ENCODE assay signal across 14 cellular contexts in genomic region chr5:38883842-38884241, GRCh38. TPM values are rescaled to one million over a fixed set of nuclear protein-coding genes. Genes with fewer than 3 reads are reported as not detected.
DNase-seq lines count a peak whose midpoint lies in the region; ATAC-seq lines count a peak whose summit lies in the region.
"Had no signal": no experiment of that assay in that cellular context is flagged by ENCODE, and none has a peak within 500 bp of the region (broad histone marks: within the 10 kb centered on the region; RNA-seq: fewer than 3 reads in every experiment).

No MANE protein-coding gene starts in this region.

- peak; percentile 5 for DNase-seq in activated CD4-positive, alpha-beta T cell treated with anti-CD3 and anti-CD28 coated beads, Interleukin-2, amount 10 ng/mL, durations not matched to agents 24 days and 14 days
- DNase-seq in activated CD4-positive, alpha-beta T cell treated with anti-CD3 and anti-CD28 coated beads, Interleukin-2, amount 10 ng/mL, durations not matched to agents 7 days and 5 days, result no peak
- DNase-seq in SK-MEL-5 (ENCODE audit: low read depth, low spot score), result peak; percentile 95
- DNase-seq in foreskin melanocyte, result peak; percentile 83
- peak; percentile 77 for DNase-seq in pons (ENCODE audit: low spot score)
- no peak for DNase-seq in glomerular visceral epithelial cell (ENCODE audit: extremely low spot score)
- DNase-seq: Calu3; CD4-positive, alpha-beta memory T cell; DMS79 treated with DMSO at 0.1 percent for 48 hours; GF-D8; HCEC 1CT had no signal

- in situ Hi-C loops in SK-MEL-5 (cut with HindIII; ENCODE audit: low pct_unique_long_range_greater_than_20kb, low sequenced_read_pairs), result no loop called here

- H3K27ac Mint-ChIP-seq in activated CD4-positive, alpha-beta T cell treated with anti-CD3 and anti-CD28 coated beads, Interleukin-2, amount 10 ng/mL, durations not matched to agents 24 days and 14 days, result no peak overlapping the region
- no peak overlapping the region for H3K27ac Mint-ChIP-seq in activated CD4-positive, alpha-beta T cell treated with anti-CD3 and anti-CD28 coated beads, Interleukin-2, amount 10 ng/mL, durations not matched to agents 7 days and 5 days
- H3K27ac Mint-ChIP-seq: CD14-positive monocyte; CD4-positive, alpha-beta memory T cell; GM23338 had no signal

- ATAC-seq in activated CD4-positive, CD25-positive, alpha-beta regulatory T cell treated with anti-CD3 and anti-CD28 coated beads, Interleukin-2, amount 50 U/mL, for 24 hours, result no peak
- ATAC-seq: GM23338 had no signal

- no peak overlapping the region for H3K4me3 Mint-ChIP-seq in activated CD4-positive, alpha-beta T cell treated with anti-CD3 and anti-CD28 coated beads, Interleukin-2, amount 10 ng/mL, durations not matched to agents 24 days and 14 days
- H3K4me3 Mint-ChIP-seq in activated CD4-positive, alpha-beta T cell treated with anti-CD3 and anti-CD28 coated beads, Interleukin-2, amount 10 ng/mL, durations not matched to agents 7 days and 5 days, result no peak overlapping the region
- H3K4me3 Mint-ChIP-seq: CD14-positive monocyte; CD4-positive, alpha-beta memory T cell; GM23338 had no signal

- no peaks in the 10 kb centered on the region for H3K9me3 Mint-ChIP-seq in activated CD4-positive, alpha-beta T cell treated with anti-CD3 and anti-CD28 coated beads, Interleukin-2, amount 10 ng/mL, durations not matched to agents 24 days and 14 days
- no peaks in the 10 kb centered on the region for H3K9me3 Mint-ChIP-seq in activated CD4-positive, alpha-beta T cell treated with anti-CD3 and anti-CD28 coated beads, Interleukin-2, amount 10 ng/mL, durations not matched to agents 7 days and 5 days
- H3K9me3 Mint-ChIP-seq: CD14-positive monocyte; CD4-positive, alpha-beta memory T cell; GM23338 had no signal

- H3K36me3 Mint-ChIP-seq in activated CD4-positive, alpha-beta T cell treated with anti-CD3 and anti-CD28 coated beads, Interleukin-2, amount 10 ng/mL, durations not matched to agents 24 days and 14 days (ENCODE audit: low read depth), result no peaks in the 10 kb centered on the region
- no peaks in the 10 kb centered on the region for H3K36me3 Mint-ChIP-seq in activated CD4-positive, alpha-beta T cell treated with anti-CD3 and anti-CD28 coated beads, Interleukin-2, amount 10 ng/mL, durations not matched to agents 7 days and 5 days (ENCODE audit: low read depth)
- H3K36me3 Mint-ChIP-seq: CD14-positive monocyte; CD4-positive, alpha-beta memory T cell had no signal

- H3K4me1 Mint-ChIP-seq in activated CD4-positive, alpha-beta T cell treated with anti-CD3 and anti-CD28 coated beads, Interleukin-2, amount 10 ng/mL, durations not matched to agents 24 days and 14 days, result no peaks in the 10 kb centered on the region
- no peaks in the 10 kb centered on the region for H3K4me1 Mint-ChIP-seq in activated CD4-positive, alpha-beta T cell treated with anti-CD3 and anti-CD28 coated beads, Interleukin-2, amount 10 ng/mL, durations not matched to agents 7 days and 5 days
- H3K4me1 Mint-ChIP-seq: CD14-positive monocyte had no signal

- CTCF ChIA-PET in activated CD4-positive, alpha-beta T cell treated with anti-CD3 and anti-CD28 coated beads, Interleukin-2, amount 10 ng/mL, durations not matched to agents 7 days and 5 days (lab: Charles Lee), result no interaction called here

- peaks cover 9% of the 10 kb centered on the region for H3K27me3 Mint-ChIP-seq in activated CD4-positive, alpha-beta T cell treated with anti-CD3 and anti-CD28 coated beads, Interleukin-2, amount 10 ng/mL, durations not matched to agents 24 days and 14 days
- peaks cover 29% of the 10 kb centered on the region for H3K27me3 Mint-ChIP-seq in activated CD4-positive, alpha-beta T cell treated with anti-CD3 and anti-CD28 coated beads, Interleukin-2, amount 10 ng/mL, durations not matched to agents 7 days and 5 days

- intact Hi-C loops in activated CD4-positive, alpha-beta T cell treated with anti-CD3 and anti-CD28 coated beads, Interleukin-2, amount 10 ng/mL, durations not matched to agents 24 days and 14 days (cut with micrococcal nuclease), result no loop called here

- POLR2A ChIA-PET in activated CD4-positive, alpha-beta T cell treated with anti-CD3 and anti-CD28 coated beads, Interleukin-2, amount 10 ng/mL, durations not matched to agents 7 days and 5 days (lab: Charles Lee), result no interaction called here

RNA-seq across cellular contexts. Expression of gene OSMR, which starts 38.0 kb away (rescaled TPM):
- not detected in 2 replicates for total RNA-seq in activated CD4-positive, alpha-beta T cell treated with anti-CD3 and anti-CD28 coated beads, Interleukin-2, amount 10 ng/mL, durations not matched to agents 24 days and 14 days
- total RNA-seq in activated CD4-positive, alpha-beta T cell treated with anti-CD3 and anti-CD28 coated beads, Interleukin-2, amount 10 ng/mL, durations not matched to agents 7 days and 5 days, result not detected
- total RNA-seq in SK-MEL-5 (2014; rRNA removed; shearing (Covaris generic)), result 39.6 and 47.9 TPM in 2 replicates
- polyA plus RNA-seq in SK-MEL-5 (2015; cell fraction: cytosol; rRNA removed), result 90.7 and 114 TPM in 2 replicates
- polyA plus RNA-seq in SK-MEL-5 (2015; cell fraction: nucleus; rRNA removed), result 60.5 and 62.5 TPM in 2 replicates
- total RNA-seq: CD4-positive, alpha-beta memory T cell had no signal
- polyA plus RNA-seq: CD14-positive monocyte had no signal

Comparison
In these comparisons a context has a peak if more than half of its experiments do, and no peak if none do; other contexts are left out.
1. DNase-seq: peak in activated CD4-positive, alpha-beta T cell treated with anti-CD3 and anti-CD28 coated beads, Interleukin-2, amount 10 ng/mL, durations not matched to agents 24 days and 14 days (single experiment), SK-MEL-5 (single experiment), foreskin melanocyte (single experiment) and pons (single experiment); none in activated CD4-positive, alpha-beta T cell treated with anti-CD3 and anti-CD28 coated beads, Interleukin-2, amount 10 ng/mL, durations not matched to agents 7 days and 5 days (single experiment) and glomerular visceral epithelial cell (single experiment).
2. RNA of gene OSMR, which starts 38.0 kb away (total RNA-seq): 39.6 to 47.9 TPM in SK-MEL-5; not detected in activated CD4-positive, alpha-beta T cell treated with anti-CD3 and anti-CD28 coated beads, Interleukin-2, amount 10 ng/mL, durations not matched to agents 24 days and 14 days and not detected in activated CD4-positive, alpha-beta T cell treated with anti-CD3 and anti-CD28 coated beads, Interleukin-2, amount 10 ng/mL, durations not matched to agents 7 days and 5 days; every median in the first group is over 10 times any median in the second.